Comparison of ENCODE assay signal across 1 cellular context in genomic region chr10:31521432-31521831, GRCh38.
TF ChIP-seq lines count a peak whose summit lies in the region.

No MANE protein-coding gene starts in this region.

TF ChIP-seq in HepG2, 621 proteins besides CTCF, POLR2A, EP300 and RAD21 (continued from another document):
- TF ChIP-seq ARID5B (CRISPR knock-in tag; IDR thresholded peaks at IDR 0.05), result peak; percentile 24; the same call in 1 of the 2 replicates
- peak; percentile 48; the same call in 1 of the 2 replicates for TF ChIP-seq NCOR1 (IDR thresholded peaks at IDR 0.05; ENCODE audit: borderline replicate concordance, low read length)
- peak; percentile 55; the same call in 1 of the 2 replicates for TF ChIP-seq AHDC1 (CRISPR knock-in tag; IDR thresholded peaks at IDR 0.05; ENCODE audit: borderline replicate concordance)
- TF ChIP-seq PATZ1 (CRISPR knock-in tag; IDR thresholded peaks at IDR 0.05), result no peak
- peak; percentile 12 for TF ChIP-seq SKI (IDR thresholded peaks at IDR 0.05; ENCODE audit: partially characterized antibody)
- TF ChIP-seq CEBPG (CRISPR knock-in tag; IDR thresholded peaks at IDR 0.05), result peak; percentile 47
- TF ChIP-seq PAXIP1 (CRISPR knock-in tag; conservative IDR thresholded peaks at IDR 0.05), result no peak
- TF ChIP-seq RARA (CRISPR knock-in tag; IDR thresholded peaks at IDR 0.05), result 0 out of 2 replicates have a peak, but pooled peaks have one; percentile 21
- no peak for TF ChIP-seq NCOA2 (CRISPR knock-in tag; IDR thresholded peaks at IDR 0.05)
- no peak for TF ChIP-seq HBP1 (CRISPR knock-in tag; IDR thresholded peaks at IDR 0.05; ENCODE audit: low read depth)
- TF ChIP-seq BCL6 (CRISPR knock-in tag; IDR thresholded peaks at IDR 0.05), result peak; percentile 91
- no peak for TF ChIP-seq MAFG (CRISPR knock-in tag; IDR thresholded peaks at IDR 0.05)
- 0 out of 2 replicates have a peak, but pooled peaks have one; percentile 21 for TF ChIP-seq HNF4G (IDR thresholded peaks at IDR 0.05; ENCODE audit: borderline replicate concordance, low read depth, low read length)
- TF ChIP-seq HNF4G (CRISPR knock-in tag; IDR thresholded peaks at IDR 0.05; ENCODE audit: borderline replicate concordance, low read depth), result no peak
- peak; percentile 23; the same call in 1 of the 2 replicates for TF ChIP-seq CEBPB (IDR thresholded peaks at IDR 0.05; ENCODE audit: borderline replicate concordance, low read depth, low read length)
- no peak for TF ChIP-seq NR2C2 (CRISPR knock-in tag; IDR thresholded peaks at IDR 0.05; ENCODE audit: borderline replicate concordance)
